In genomic region chr19:49877020-49877878, GRCh38 we compare ENCODE assay signal across 8 cellular contexts. TPM values are rescaled to one million over a fixed set of nuclear protein-coding genes. Genes with fewer than 3 reads are reported as not detected.
DNase-seq lines count a peak whose midpoint lies in the region; TF ChIP-seq lines count a peak whose summit lies in the region.

TSS of gene AKT1S1 (minus strand) at chr19:49877355. CDS start at chr19:49873295, 4,060 bp downstream.
TSS of gene TBC1D17 (plus strand) at chr19:49877702. CDS start at chr19:49877724, 22 bp downstream.

- H3K4me3 ChIP-seq in DOHH2 (ENCODE audit: low read length) (peak within 1 kb of the TSS; percentile 90), GM23248 (peak within 1 kb of the TSS; percentile 96), esophagus squamous epithelium (peak within 1 kb of the TSS; percentile 86 to 99 (median 94)), muscle layer of duodenum (ENCODE audit: low read depth in 1 of 2, low read length in 2 of 2) (peak within 1 kb of the TSS; percentile 92 to 93)

- peak in 3 of 4 donors; percentile 72 to 90 (median 84) for TF ChIP-seq POLR2A in esophagus squamous epithelium (IDR thresholded peaks at IDR 0.05)

- intact Hi-C loops in esophagus squamous epithelium (cut with DNase I) = loop anchor here (10.0 kb wide), 1 partner anchor 62 kb away; the partner anchor contains the start of genes FUZ and MED25

- H2AFZ ChIP-seq in GM23248 = peak within 1 kb of the TSS; percentile 85

- H4K20me1 ChIP-seq in DOHH2 (ENCODE audit: control insufficient read depth, insufficient read depth, low read depth, low read length) = no peaks in the 10 kb centered on the region
- no peaks in the 10 kb centered on the region for H4K20me1 ChIP-seq in GM23248 (ENCODE audit: insufficient read depth)

- H3K27me3 ChIP-seq in DOHH2 (ENCODE audit: control insufficient read depth, low read length) = no peaks in the 10 kb centered on the region
- H3K27me3 ChIP-seq in GM23248 (replicated peaks; ENCODE audit: insufficient read depth) = no peaks in the 10 kb centered on the region
- H3K27me3 ChIP-seq in esophagus squamous epithelium = no peaks in the 10 kb centered on the region
- no peaks in the 10 kb centered on the region for H3K27me3 ChIP-seq in muscle layer of duodenum (ENCODE audit: low read depth, low read length)

- H3K79me2 ChIP-seq in DOHH2 (ENCODE audit: control insufficient read depth, low read length) = peaks cover 23% of the 10 kb centered on the region
- H3K79me2 ChIP-seq in GM23248 (ENCODE audit: insufficient read depth) = peaks cover 44% of the 10 kb centered on the region

- H3K36me3 ChIP-seq in DOHH2 (ENCODE audit: control insufficient read depth, low read length) (peaks cover 10% of the 10 kb centered on the region), GM23248 (ENCODE audit: low read depth) (0 out of 2 replicates have a peak, but pooled peaks cover 4% of the 10 kb centered on the region), esophagus squamous epithelium (peaks cover 19 to 61% (median 32%) of the 10 kb centered on the region in 3 donors), muscle layer of duodenum (ENCODE audit: control insufficient read depth in 1 of 2, insufficient read depth in 2 of 2, low read length in 2 of 2) (peaks cover 26 to 46% of the 10 kb centered on the region in 2 donors)

- in situ Hi-C loops in GM23248 (cut with MboI) = no loop called here

- no peaks in the 10 kb centered on the region for H3K9me2 ChIP-seq in DOHH2 (replicated peaks; ENCODE audit: control insufficient read depth, low read length)
- H3K9me2 ChIP-seq in GM23248 (ENCODE audit: insufficient read depth) = no peaks in the 10 kb centered on the region

- no peaks in the 10 kb centered on the region for H3F3A ChIP-seq in DOHH2 (ENCODE audit: control insufficient read depth, insufficient read depth)
- H3F3A ChIP-seq in GM23248 (ENCODE audit: insufficient read depth) = no peaks in the 10 kb centered on the region

- TF ChIP-seq CTCF in DOHH2 (IDR thresholded peaks at IDR 0.05; ENCODE audit: low read depth, low read length, poor library complexity, severe bottlenecking) (no peak), esophagus squamous epithelium (IDR thresholded peaks at IDR 0.05) (no peak)

- H3K4me1 ChIP-seq in DOHH2 (ENCODE audit: control insufficient read depth, low read length) (peaks cover 22% of the 10 kb centered on the region), GM23248 (ENCODE audit: insufficient read depth) (peaks cover 10% of the 10 kb centered on the region), esophagus squamous epithelium (peaks cover 21 to 46% (median 25%) of the 10 kb centered on the region in 3 donors), muscle layer of duodenum (ENCODE audit: control insufficient read depth in 1 of 2, insufficient read depth in 2 of 2, low read length in 2 of 2) (peaks cover 10 to 29% of the 10 kb centered on the region in 2 donors)

- H3K9ac ChIP-seq in GM23248 = peak within 1 kb of the TSS; percentile 98

- H3K9me3 ChIP-seq in DOHH2 (ENCODE audit: control insufficient read depth, insufficient read depth, low read length) (no peaks in the 10 kb centered on the region), GM23248 (ENCODE audit: low read depth) (no peaks in the 10 kb centered on the region), esophagus squamous epithelium (no peaks in the 10 kb centered on the region), muscle layer of duodenum (ENCODE audit: control insufficient read depth in 1 of 2, low read length in 2 of 2) (no peaks in the 10 kb centered on the region)

- H3K4me2 ChIP-seq in DOHH2 (ENCODE audit: low read length) (peak within 1 kb of the TSS; percentile 96), GM23248 (ENCODE audit: unreplicated experiment) (peak within 1 kb of the TSS; percentile 93)

- H3K27ac ChIP-seq in DOHH2 (ENCODE audit: low read depth, low read length) (peak within 1 kb of the TSS; percentile 79), GM23248 (peak within 1 kb of the TSS; percentile 95), esophagus squamous epithelium (peak within 1 kb of the TSS; percentile 98 to 100 (median 99)), muscle layer of duodenum (ENCODE audit: low read length) (peak within 1 kb of the TSS; percentile 99)

- DNase-seq in GM23248 (peak; percentile 100), Kasumi-1 (lab: John Stamatoyannopoulos, UW) (peak; percentile 98 to 100), RKO (ENCODE audit: low spot score) (peak; percentile 100), activated T-helper 1 cell treated with Interleukin-2 at 50 U/mL for 16 hours (ENCODE audit: low read depth) (peak; percentile 97), esophagus squamous epithelium (lab: John Stamatoyannopoulos, UW) (peak; percentile 92)
- peak; percentile 98 for DNase-seq in stimulated activated CD8-positive, alpha-beta memory T cell treated with anti-CD3 and anti-CD28 coated beads, Interleukin-7, amount 100 ng/mL, for 4 hours (ENCODE audit: low read depth in 2 of 2)

- 0 to 1% methylated on average over 57 to 60 of the region's 61 CpGs for WGBS in GM23248 (ENCODE audit: low coverage in 1 of 2, low lambda C conversion rate in 2 of 2, missing lambda C conversion rate in 2 of 2), 2 experiments
- WGBS in esophagus squamous epithelium, 2 donors = 0 to 1% methylated on average over 6 to 27 of the region's 61 CpGs

RNA-seq across cellular contexts. Expression of gene AKT1S1, which starts in this region (rescaled TPM):
- total RNA-seq in GM23248 (2014; rRNA removed; shearing (Covaris generic)) = 11.6 and 17.3 TPM in 2 replicates
- polyA plus RNA-seq in GM23248 (2016; fragmentation: Nextera tagmentation; extraction: Ambion mirVana) = 60.4 and 65.2 TPM in 2 replicates
- 10 to 100 TPM; 16.2 to 31.0 (median 20.4) TPM for total RNA-seq in esophagus squamous epithelium

RNA-seq across cellular contexts. Expression of gene TBC1D17, which starts in this region (rescaled TPM):
- total RNA-seq in GM23248 (2014; rRNA removed; shearing (Covaris generic)) = 6.3 and 6.6 TPM in 2 replicates
- 32.4 and 33.0 TPM in 2 replicates for polyA plus RNA-seq in GM23248 (2016; fragmentation: Nextera tagmentation; extraction: Ambion mirVana)
- 10 to 100 TPM in 3 of 4 donors, 1 to 10 TPM in 1; 6.7 to 25.9 (median 16.9) TPM for total RNA-seq in esophagus squamous epithelium

Comparison
In these comparisons a context has a peak if more than half of its experiments do, and no peak if none do; other contexts are left out.
1. Peak in every context shown above with its lines: DNase-seq, H3K4me3 ChIP-seq and H3K27ac ChIP-seq.